ENCODE assay signal across 7 cellular contexts in genomic region chr1:205504311-205505075, GRCh38. TPM values are rescaled to one million over a fixed set of nuclear protein-coding genes. Genes with fewer than 3 reads are reported as not detected.
A peak's percentile ranks its signal among the peaks of the same experiment; 100 is the strongest.
DNase-seq lines count a peak whose midpoint lies in the region; ATAC-seq, FAIRE-seq and TF ChIP-seq lines count a peak whose summit lies in the region.

CDK18 (plus strand) TSS chr1:205504669; CDS start chr1:205523168, 18,499 bp downstream.

- no peaks in the 10 kb centered on the region for H3K36me3 ChIP-seq in mucosa of descending colon (ENCODE audit: low read depth)

- POLR2A ChIA-PET in activated CD8-positive, alpha-beta T cell treated with anti-CD3 and anti-CD28 coated beads, Interleukin-2, amount 10 ng/mL, durations not matched to agents 7 days and 5 days (lab: Charles Lee) = no interaction called here

- ATAC-seq in activated CD8-positive, alpha-beta T cell treated with anti-CD3 and anti-CD28 coated beads, Interleukin-2, amount 10 ng/mL, durations not matched to agents 7 days and 5 days = peak; percentile 77
- ATAC-seq in mucosa of descending colon (peak; percentile 89), HG03108 (IDR thresholded peaks at IDR 0.05; ENCODE audit: unreplicated experiment) (no peak)

- no peaks in the 10 kb centered on the region for H3K9me3 ChIP-seq in mucosa of descending colon

- TF ChIP-seq CTCF in epithelial cell of esophagus (IDR thresholded peaks at IDR 0.05; ENCODE audit: insufficient read depth, low read depth, low read length, missing control alignments) (no peak), mucosa of descending colon (IDR thresholded peaks at IDR 0.05) (no peak)

- H3K4me3 ChIP-seq in epithelial cell of esophagus (ENCODE audit: low read length) (peak within 1 kb of the TSS; percentile 70), mucosa of descending colon (peak within 1 kb of the TSS; percentile 46)

- intact Hi-C loops in mucosa of descending colon (cut with DNase I, micrococcal nuclease) = no loop called here

- CTCF ChIA-PET in activated CD8-positive, alpha-beta T cell treated with anti-CD3 and anti-CD28 coated beads, Interleukin-2, amount 10 ng/mL, durations not matched to agents 7 days and 5 days (lab: Charles Lee) = interaction anchor here (0.8 to 1.5 kb wide), 3 partner anchors 19 to 128 kb away, joined by 3 to 4 read pairs (median 3); partner anchors contain the start of gene ELK4

- peak within 1 kb of the TSS; percentile 75 for H3K4me3 Mint-ChIP-seq in activated CD8-positive, alpha-beta T cell treated with anti-CD3 and anti-CD28 coated beads, Interleukin-2, amount 10 ng/mL, durations not matched to agents 7 days and 5 days
- H3K4me3 Mint-ChIP-seq in stimulated activated naive CD8-positive, alpha-beta T cell treated with anti-CD3 and anti-CD28 coated beads, Interleukin-15, Interleukin-2, amounts not matched to agents 100 ng/mL and 50 ng/mL, for 24 hours = peak within 1 kb of the TSS; percentile 74

- peaks cover 12% of the 10 kb centered on the region for H3K4me1 Mint-ChIP-seq in activated CD8-positive, alpha-beta T cell treated with anti-CD3 and anti-CD28 coated beads, Interleukin-2, amount 10 ng/mL, durations not matched to agents 7 days and 5 days (ENCODE audit: low read depth)
- peaks cover 13% of the 10 kb centered on the region for H3K4me1 Mint-ChIP-seq in stimulated activated naive CD8-positive, alpha-beta T cell treated with anti-CD3 and anti-CD28 coated beads, Interleukin-15, Interleukin-2, amounts not matched to agents 100 ng/mL and 50 ng/mL, for 24 hours (ENCODE audit: low read depth)

- TF ChIP-seq POLR2A in H54 (IDR thresholded peaks at IDR 0.05; ENCODE audit: low read depth, low read length) = 0 out of 2 replicates have a peak, but pooled peaks have one; percentile 13

- DNase-seq in H54 (ENCODE audit: insufficient read length, low spot score) (peak; percentile 85), NCI-H2227 (lab: John Stamatoyannopoulos, UW; ENCODE audit: unreplicated experiment) (peak; percentile 73), epithelial cell of esophagus (ENCODE audit: low read depth) (peak; percentile 73), mucosa of descending colon (peak; percentile 90 to 92 (median 91))
- peak; percentile 64 for DNase-seq in activated CD8-positive, alpha-beta T cell treated with anti-CD3 and anti-CD28 coated beads, Interleukin-2, amount 10 ng/mL, durations not matched to agents 7 days and 5 days

- peak within 1 kb of the TSS; percentile 30 for H3K27ac Mint-ChIP-seq in activated CD8-positive, alpha-beta T cell treated with anti-CD3 and anti-CD28 coated beads, Interleukin-2, amount 10 ng/mL, durations not matched to agents 7 days and 5 days
- no peak within 1 kb of the TSS for H3K27ac Mint-ChIP-seq in stimulated activated naive CD8-positive, alpha-beta T cell treated with anti-CD3 and anti-CD28 coated beads, Interleukin-15, Interleukin-2, amounts not matched to agents 100 ng/mL and 50 ng/mL, for 24 hours

- H3K9me3 Mint-ChIP-seq in activated CD8-positive, alpha-beta T cell treated with anti-CD3 and anti-CD28 coated beads, Interleukin-2, amount 10 ng/mL, durations not matched to agents 7 days and 5 days (ENCODE audit: insufficient read depth) = no peaks in the 10 kb centered on the region
- no peaks in the 10 kb centered on the region for H3K9me3 Mint-ChIP-seq in stimulated activated naive CD8-positive, alpha-beta T cell treated with anti-CD3 and anti-CD28 coated beads, Interleukin-15, Interleukin-2, amounts not matched to agents 100 ng/mL and 50 ng/mL, for 24 hours

- no peak for FAIRE-seq in H54 (lab: Jason Lieb, UNC)

- peaks cover 11% of the 10 kb centered on the region for H3K4me1 ChIP-seq in mucosa of descending colon (ENCODE audit: low read depth)

- H3K27me3 Mint-ChIP-seq in activated CD8-positive, alpha-beta T cell treated with anti-CD3 and anti-CD28 coated beads, Interleukin-2, amount 10 ng/mL, durations not matched to agents 7 days and 5 days (ENCODE audit: low read depth) = peaks cover 3% of the 10 kb centered on the region
- H3K27me3 Mint-ChIP-seq in stimulated activated naive CD8-positive, alpha-beta T cell treated with anti-CD3 and anti-CD28 coated beads, Interleukin-15, Interleukin-2, amounts not matched to agents 100 ng/mL and 50 ng/mL, for 24 hours = no peaks in the 10 kb centered on the region

- H3K36me3 Mint-ChIP-seq in activated CD8-positive, alpha-beta T cell treated with anti-CD3 and anti-CD28 coated beads, Interleukin-2, amount 10 ng/mL, durations not matched to agents 7 days and 5 days (ENCODE audit: low read depth) = no peaks in the 10 kb centered on the region
- no peaks in the 10 kb centered on the region for H3K36me3 Mint-ChIP-seq in stimulated activated naive CD8-positive, alpha-beta T cell treated with anti-CD3 and anti-CD28 coated beads, Interleukin-15, Interleukin-2, amounts not matched to agents 100 ng/mL and 50 ng/mL, for 24 hours (ENCODE audit: low read depth)

RNA-seq across cellular contexts. Expression of gene CDK18, which starts in this region (rescaled TPM):
- total RNA-seq in activated CD8-positive, alpha-beta T cell treated with anti-CD3 and anti-CD28 coated beads, Interleukin-2, amount 10 ng/mL, durations not matched to agents 7 days and 5 days = 1 to 10 TPM; 4.5 to 6.0 TPM
- total RNA-seq in mucosa of descending colon = 10 to 100 TPM; 32.1 to 41.2 (median 37.0) TPM

Comparison
In these comparisons a context has a peak if more than half of its experiments do, and no peak if none do; other contexts are left out.
1. RNA of gene CDK18 (total RNA-seq): 32.1 to 41.2 TPM in mucosa of descending colon; 4.5 to 6.0 TPM in activated CD8-positive, alpha-beta T cell treated with anti-CD3 and anti-CD28 coated beads, Interleukin-2, amount 10 ng/mL, durations not matched to agents 7 days and 5 days; every median in the first group is over 4 times any median in the second.
2. Peak in every context shown above with its lines, with median percentiles within 50 percentile points of each other: DNase-seq.